In the genomic region with DNA sequence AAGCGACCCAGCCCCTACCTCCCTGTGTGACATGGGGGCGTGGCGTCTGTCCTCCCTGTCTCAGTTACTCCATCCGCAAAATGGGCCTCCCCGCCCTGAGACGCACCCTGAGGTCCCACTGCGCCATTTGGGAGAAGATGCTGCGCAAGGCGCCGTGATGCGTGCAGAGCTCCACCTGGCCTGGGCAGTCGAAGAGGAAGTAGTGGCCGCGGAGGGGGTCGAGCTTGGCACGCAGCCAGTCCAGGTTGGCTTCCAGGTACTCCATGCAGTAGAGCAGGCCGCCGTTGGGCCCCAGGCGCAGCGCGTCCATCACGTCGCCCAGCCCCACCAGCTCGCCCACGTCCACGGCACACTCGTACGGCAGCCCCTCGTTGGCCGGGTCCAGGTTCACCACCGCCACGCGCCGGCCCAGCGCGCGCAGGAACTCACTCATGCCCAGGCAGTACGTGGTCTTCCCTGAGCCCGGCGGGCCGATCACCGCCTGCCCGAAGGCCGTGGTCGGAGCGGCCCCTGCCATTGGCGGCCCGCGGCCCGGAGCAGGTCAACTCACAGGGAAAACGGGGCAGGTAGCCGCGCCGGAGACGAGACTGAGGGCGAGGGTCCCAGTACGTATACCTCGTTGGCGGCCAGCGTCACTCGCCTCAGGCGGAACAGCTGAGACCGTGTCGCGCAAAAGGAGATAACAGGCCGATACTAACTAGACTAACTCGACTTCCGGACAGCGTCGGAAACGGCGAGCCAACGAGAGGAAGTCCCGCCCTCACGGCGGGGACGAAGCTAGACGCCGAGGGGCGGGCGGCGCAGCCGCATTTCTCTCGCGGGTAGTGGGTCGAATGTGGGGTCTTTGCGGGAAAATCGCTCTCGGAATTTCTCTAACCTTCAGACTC, we compare ENCODE assay signal across 8 cellular contexts. TPM values are rescaled to one million over a fixed set of nuclear protein-coding genes. Genes with fewer than 3 reads are reported as not detected.
DNase-seq lines count a peak whose midpoint lies in the region; ATAC-seq and TF ChIP-seq lines count a peak whose summit lies in the region.

A gene (minus strand): TSS at position 704 of the 887 bp plus-strand sequence. CDS start 187 bp downstream, at position 517.

- H3K4me1 ChIP-seq in HAP-1 (peaks cover 5% of the 10 kb centered on the region), MM.1S (ENCODE audit: low read length) (peaks cover 10% of the 10 kb centered on the region), parathyroid adenoma (no peaks in the 10 kb centered on the region), tibial artery (peaks cover 0 to 27% (median 17%) of the 10 kb centered on the region in 4 donors)

- H3K27ac ChIP-seq in MM.1S (ENCODE audit: low read length) (peak within 1 kb of the TSS; percentile 66), parathyroid adenoma (peak within 1 kb of the TSS; percentile 85), tibial artery (peak within 1 kb of the TSS; percentile 88 to 91)

- H3K27me3 ChIP-seq in HAP-1 (ENCODE audit: low read depth) (no peaks in the 10 kb centered on the region), MM.1S (replicated peaks; ENCODE audit: insufficient read depth, low read length) (no peaks in the 10 kb centered on the region), parathyroid adenoma (ENCODE audit: control insufficient read depth, insufficient read depth, low read length) (no peaks in the 10 kb centered on the region), tibial artery (no peaks in the 10 kb centered on the region)

- H3K4me2 ChIP-seq in MM.1S (ENCODE audit: low read depth, low read length) (peak within 1 kb of the TSS; percentile 96), parathyroid adenoma (ENCODE audit: low read length) (peak within 1 kb of the TSS; percentile 62)

- H3K4me3 ChIP-seq in HAP-1 (peak within 1 kb of the TSS; percentile 97), MM.1S (ENCODE audit: low read length) (peak within 1 kb of the TSS; percentile 94), parathyroid adenoma (ENCODE audit: low read depth, low read length) (peak within 1 kb of the TSS; percentile 64), tibial artery (peak within 1 kb of the TSS; percentile 75 to 83)

- H3K9ac ChIP-seq in MM.1S (ENCODE audit: low read length): peak within 1 kb of the TSS; percentile 89
- peak within 1 kb of the TSS; percentile 80 for H3K9ac ChIP-seq in parathyroid adenoma

- H3K79me2 ChIP-seq in MM.1S (ENCODE audit: low read length): peaks cover 35% of the 10 kb centered on the region
- H3K79me2 ChIP-seq in parathyroid adenoma: no peaks in the 10 kb centered on the region

- in situ Hi-C loops in HAP-1 (cut with MboI; ENCODE audit: low sequenced_read_pairs): no loop called here

- H2AFZ ChIP-seq in MM.1S (ENCODE audit: low read length) (peak within 1 kb of the TSS; percentile 92), parathyroid adenoma (peak within 1 kb of the TSS; percentile 83)

- peak; percentile 95 for ATAC-seq in Right ventricle myocardium superior (ENCODE audit: poor library complexity)

- peaks cover 65% of the 10 kb centered on the region for H3K36me3 ChIP-seq in HAP-1 (replicated peaks)
- peaks cover 6% of the 10 kb centered on the region; the same call in 1 of the 2 replicates for H3K36me3 ChIP-seq in MM.1S (replicated peaks; ENCODE audit: insufficient read depth, low read length)
- H3K36me3 ChIP-seq in parathyroid adenoma (ENCODE audit: control insufficient read depth, insufficient read depth, low read length): no peaks in the 10 kb centered on the region
- H3K36me3 ChIP-seq in tibial artery: peaks cover 57 to 75% (median 58%) of the 10 kb centered on the region in 3 donors

- H3K9me2 ChIP-seq in MM.1S (replicated peaks; ENCODE audit: insufficient read depth, low read length): no peaks in the 10 kb centered on the region

- no peaks in the 10 kb centered on the region for H4K20me1 ChIP-seq in MM.1S (ENCODE audit: insufficient read depth, low read length)

- H3F3A ChIP-seq in MM.1S (ENCODE audit: insufficient read depth, low read length): no peaks in the 10 kb centered on the region

- H3K9me3 ChIP-seq in HAP-1 (no peaks in the 10 kb centered on the region), MM.1S (replicated peaks; ENCODE audit: insufficient read depth, low read length) (no peaks in the 10 kb centered on the region), parathyroid adenoma (ENCODE audit: control insufficient read depth, low read length) (no peaks in the 10 kb centered on the region), tibial artery (no peaks in the 10 kb centered on the region)

- intact Hi-C loops in Right ventricle myocardium superior (cut with DNase I) (no loop called here), tibial artery (cut with DNase I; ENCODE audit: low total_unique reads) (no loop called here)

- TF ChIP-seq CTCF in MM.1S (IDR thresholded peaks at IDR 0.05; ENCODE audit: low read length) (no peak), parathyroid adenoma (IDR thresholded peaks at IDR 0.05) (no peak), tibial artery (IDR thresholded peaks at IDR 0.05) (peak in 1 of 2 experiments; percentile 6)

- DNase-seq in GDM1 (lab: John Stamatoyannopoulos, UW) (peak; percentile 67), HAP-1 (ENCODE audit: low spot score in 2 of 2) (peak; percentile 82 to 85), MM.1S (peak; percentile 80), SW 1271 (lab: John Stamatoyannopoulos, UW) (peak; percentile 43 to 76), Right ventricle myocardium superior (peak; percentile 89), tibial artery (peak; percentile 74 to 87)
- peak; percentile 45 for DNase-seq in activated naive CD8-positive, alpha-beta T cell treated with anti-CD3 and anti-CD28 coated beads, Interleukin-2, amount 50 U/mL, for 16 hours (ENCODE audit: low read depth, low spot score)

RNA-seq across cellular contexts. Expression of the gene that starts here (rescaled TPM):
- 15.7 TPM for total RNA-seq in Right ventricle myocardium superior

Comparison
In these comparisons a context has a peak if more than half of its experiments do, and no peak if none do; other contexts are left out.
1. Peak in every context shown above with its lines: DNase-seq, ATAC-seq, H3K4me3 ChIP-seq and H3K27ac ChIP-seq.